ENCODE assay signal across 1 cellular context in genomic region chr15:99658000-99658399, GRCh38.
TF ChIP-seq lines count a peak whose summit lies in the region.

No MANE protein-coding gene starts in this region.

TF ChIP-seq in endothelial cell of umbilical vein, 7 proteins besides CTCF, POLR2A, EP300 and RAD21:
- TF ChIP-seq POLR2AphosphoS5 (IDR thresholded peaks at IDR 0.05; ENCODE audit: insufficient read depth, low read depth, low read length) (no peak), MYC (IDR thresholded peaks at IDR 0.05; ENCODE audit: low read depth, low read length) (no peak), EZH2 (IDR thresholded peaks at IDR 0.05; ENCODE audit: borderline replicate concordance, low read depth, low read length, severe bottlenecking) (no peak), MAX (IDR thresholded peaks at IDR 0.05; ENCODE audit: insufficient read depth, insufficient read length) (no peak), JUN (IDR thresholded peaks at IDR 0.05; ENCODE audit: borderline replicate concordance, insufficient read depth, insufficient read length, low read depth) (no peak), FOS (IDR thresholded peaks at IDR 0.05; ENCODE audit: borderline replicate concordance, insufficient read depth, low read length) (no peak), GATA2 (IDR thresholded peaks at IDR 0.05; ENCODE audit: insufficient read depth, insufficient read length, low read depth, low read length) (no peak)
